Comparison of ENCODE assay signal across 18 cellular contexts in genomic region chr18:23849141-23849540, GRCh38.
"Had no signal": no experiment of that assay in that cellular context is flagged by ENCODE, and none has a peak within 500 bp of the region (broad histone marks: within the 10 kb centered on the region; RNA-seq: fewer than 3 reads in every experiment).

No MANE protein-coding gene starts in this region.

- H3K36me3 ChIP-seq: brain microvascular endothelial cell, gastrocnemius medialis, neutrophil, thyroid gland had no signal

- H3K9me3 ChIP-seq: gastrocnemius medialis, heart right ventricle, left lung, neutrophil, thyroid gland had no signal

- H3K36me3 Mint-ChIP-seq: activated naive CD8-positive, alpha-beta T cell treated with anti-CD3 and anti-CD28 coated beads, Interleukin-2, amount 10 ng/mL, durations not matched to agents 7 days and 5 days; naive thymus-derived CD8-positive, alpha-beta T cell; stimulated activated naive B cell treated with anti-CD40 and anti-IgM and Interleukin-4, amounts not matched to agents 10 μg/mL and 1 μg/mL and 100 μg/mL, for 72 hours had no signal

- H3K4me1 ChIP-seq: gastrocnemius medialis, left lung, thyroid gland had no signal

- H3K27me3 ChIP-seq: brain microvascular endothelial cell, gastrocnemius medialis, heart right ventricle, left lung, neutrophil, thyroid gland had no signal

- H3K27ac ChIP-seq: brain microvascular endothelial cell, gastrocnemius medialis, heart right ventricle, left lung, neutrophil, thyroid gland had no signal

- H3K27ac Mint-ChIP-seq: activated naive CD8-positive, alpha-beta T cell treated with anti-CD3 and anti-CD28 coated beads, Interleukin-2, amount 10 ng/mL, durations not matched to agents 7 days and 5 days; activated T-helper 1 cell treated with anti-CD3 and anti-CD28 coated beads, Interleukin-12 subunit alpha, Interleukin-12 subunit beta, Interleukin-2, Interleukin-4 antibody, amounts not matched to agents 30 ng/mL and 10 ng/mL and 1 ng/mL, durations not matched to agents 14 hours and 24 hours and 36 hours; stimulated activated naive B cell treated with anti-CD40 and anti-IgM and Interleukin-4, amounts not matched to agents 10 μg/mL and 1 μg/mL and 100 μg/mL, for 72 hours had no signal

- H3K4me3 ChIP-seq: gastrocnemius medialis, heart right ventricle, left lung, thyroid gland had no signal

- H3K9me3 Mint-ChIP-seq: activated naive CD8-positive, alpha-beta T cell treated with anti-CD3 and anti-CD28 coated beads, Interleukin-2, amount 10 ng/mL, durations not matched to agents 7 days and 5 days; activated T-helper 1 cell treated with anti-CD3 and anti-CD28 coated beads, Interleukin-12 subunit alpha, Interleukin-12 subunit beta, Interleukin-2, Interleukin-4 antibody, amounts not matched to agents 30 ng/mL and 10 ng/mL and 1 ng/mL, durations not matched to agents 14 hours and 24 hours and 36 hours; naive thymus-derived CD8-positive, alpha-beta T cell; stimulated activated naive B cell treated with anti-CD40 and anti-IgM and Interleukin-4, amounts not matched to agents 10 μg/mL and 1 μg/mL and 100 μg/mL, for 72 hours had no signal

- ATAC-seq: activated CD4-positive, CD25-positive, alpha-beta regulatory T cell treated with anti-CD3 and anti-CD28 coated beads, Interleukin-2, amount 50 U/mL, for 24 hours; gastrocnemius medialis; heart right ventricle; left lung; naive thymus-derived CD8-positive, alpha-beta T cell; stimulated activated naive B cell treated with anti-CD40 and anti-IgM and Interleukin-4, amounts not matched to agents 10 μg/mL and 1 μg/mL and 100 μg/mL, for 72 hours had no signal

- DNase-seq: activated CD4-positive, alpha-beta T cell treated with anti-CD3 and anti-CD28 coated beads, Interleukin-2, amount 50 U/mL, for 1 hour; activated naive CD8-positive, alpha-beta T cell treated with anti-CD3 and anti-CD28 coated beads, Interleukin-2, amount 10 ng/mL, durations not matched to agents 7 days and 5 days; anterior cingulate cortex; brain microvascular endothelial cell; cortex of kidney; effector CD8-positive, alpha-beta T cell; gastrocnemius medialis; heart right ventricle; left lung; naive thymus-derived CD8-positive, alpha-beta T cell; retina; stimulated activated CD4-positive, alpha-beta T cell treated with anti-CD3 and anti-CD28 coated beads, Interleukin-2, amount 100 ng/mL, for 48 hours; stimulated activated naive B cell treated with anti-CD40 and anti-IgM and Interleukin-4, amounts not matched to agents 10 μg/mL and 1 μg/mL and 100 μg/mL, for 72 hours; T-helper 9 cell; thyroid gland had no signal
